Comparison of ENCODE assay signal across 8 cellular contexts in the genomic region with DNA sequence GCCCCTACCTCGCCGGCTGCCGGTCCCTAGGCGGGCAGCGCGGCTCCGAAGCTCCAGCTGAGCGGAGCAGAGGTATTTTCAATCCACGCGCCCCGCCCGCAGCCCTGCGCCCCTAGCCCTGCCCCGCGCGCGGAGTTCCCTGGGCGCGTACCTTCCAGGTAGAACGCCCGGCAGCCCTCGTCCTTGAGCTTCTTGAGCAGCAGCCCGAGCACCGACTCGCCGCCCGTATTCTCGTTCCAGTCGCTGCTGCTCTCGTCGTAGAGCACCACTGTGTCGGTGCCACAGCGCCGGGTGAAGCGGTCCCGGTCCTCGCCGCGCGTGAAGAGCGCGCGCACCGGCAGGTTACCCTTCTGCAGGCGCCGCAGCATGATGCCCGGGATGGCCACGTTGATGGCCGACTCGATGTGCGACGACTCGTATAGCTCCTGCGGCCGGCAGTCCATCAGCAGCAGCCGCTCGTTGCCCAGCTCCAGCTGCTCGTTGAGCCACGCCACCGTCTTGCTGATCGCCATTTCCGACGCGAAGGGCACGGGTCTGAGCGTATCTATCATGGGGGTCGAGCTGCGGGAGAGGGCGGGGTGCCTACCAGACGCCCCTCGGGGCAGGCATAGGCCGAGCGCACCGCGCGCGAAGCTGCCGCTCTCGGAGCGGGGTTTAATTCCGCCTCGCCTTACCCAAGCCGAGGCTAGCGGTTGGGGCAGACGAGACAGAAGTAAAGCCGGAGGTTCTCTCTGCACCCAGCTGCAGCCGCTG. TPM values are rescaled to one million over a fixed set of nuclear protein-coding genes. Genes with fewer than 3 reads are reported as not detected.
DNase-seq lines count a peak whose midpoint lies in the region; ATAC-seq and TF ChIP-seq lines count a peak whose summit lies in the region.

No MANE protein-coding gene starts in this region.

- DNase-seq in ELR (ENCODE audit: low read depth), result peak; percentile 43
- no peak for DNase-seq in HFF-Myc (ENCODE audit: extremely low read depth, low read depth)
- no peak for DNase-seq in PC-3
- DNase-seq in heart right ventricle, result peak; percentile 21 to 46
- no peak for DNase-seq in retinal pigment epithelial cell (ENCODE audit: low read depth)
- DNase-seq in superior temporal gyrus (ENCODE audit: extremely low spot score), result no peak

- H3K4me1 ChIP-seq in PC-3 (ENCODE audit: insufficient read depth, low read length) (peaks cover 49% of the 10 kb centered on the region), heart right ventricle (peaks cover 7 to 63% (median 48%) of the 10 kb centered on the region in 9 donors)

- intact Hi-C loops in PC-3 (cut with micrococcal nuclease), result loop anchor here (1.0 to 2.0 kb wide), 5 partner anchors 65 to 173 kb away; a partner anchor contains a TSS
- intact Hi-C loops in heart right ventricle (cut with DNase I), result loop anchor here (2.0 to 10.0 kb wide), 16 partner anchors 36 to 301 kb away; a partner anchor contains a TSS

- peak overlapping the region; percentile 84 for H3K27ac ChIP-seq in PC-3 (ENCODE audit: low read length)
- peak overlapping the region; percentile 92 to 100 (median 99) for H3K27ac ChIP-seq in heart right ventricle

- peaks cover 53% of the 10 kb centered on the region for H4K20me1 ChIP-seq in PC-3 (ENCODE audit: low read length)

- H3K27ac Mint-ChIP-seq in activated naive CD4-positive, alpha-beta T cell treated with anti-CD3 and anti-CD28 coated beads, Interleukin-2, amount 50 U/mL, for 24 hours, result peak overlapping the region; percentile 85

- peak overlapping the region; percentile 96 for H3K4me3 Mint-ChIP-seq in activated naive CD4-positive, alpha-beta T cell treated with anti-CD3 and anti-CD28 coated beads, Interleukin-2, amount 50 U/mL, for 24 hours

- no peaks in the 10 kb centered on the region for H3K27me3 Mint-ChIP-seq in activated naive CD4-positive, alpha-beta T cell treated with anti-CD3 and anti-CD28 coated beads, Interleukin-2, amount 50 U/mL, for 24 hours

- H3K9me2 ChIP-seq in PC-3 (replicated peaks; ENCODE audit: low read length), result no peaks in the 10 kb centered on the region

- no peak for TF ChIP-seq CTCF in HFF-Myc (IDR thresholded peaks at IDR 0.05; ENCODE audit: low read depth, low read length, missing control alignments)
- TF ChIP-seq CTCF in PC-3 (conservative IDR thresholded peaks at IDR 0.05; ENCODE audit: low read depth, low read length), result no peak
- TF ChIP-seq CTCF in heart right ventricle (IDR thresholded peaks at IDR 0.05), result no peak
- no peak for TF ChIP-seq CTCF in retinal pigment epithelial cell (conservative IDR thresholded peaks at IDR 0.05; ENCODE audit: low read depth, low read length)

- H3K27me3 ChIP-seq in PC-3 (ENCODE audit: low read length) (no peaks in the 10 kb centered on the region), heart right ventricle (no peaks in the 10 kb centered on the region)

- H3F3A ChIP-seq in PC-3 (ENCODE audit: low read length, unreplicated experiment), result peaks cover 9% of the 10 kb centered on the region

- peaks cover 71% of the 10 kb centered on the region for H3K79me2 ChIP-seq in PC-3 (ENCODE audit: low read length)

- H3K9ac ChIP-seq in PC-3 (ENCODE audit: low read length), result peak overlapping the region; percentile 90

- peak; percentile 0 for ATAC-seq in PC-3
- ATAC-seq in heart right ventricle, result peak; percentile 0 to 16 (median 3)
- no peak for ATAC-seq in HG03457 (IDR thresholded peaks at IDR 0.05; ENCODE audit: unreplicated experiment)

- no peaks in the 10 kb centered on the region for H3K9me3 ChIP-seq in PC-3 (ENCODE audit: low read length)
- no peaks in the 10 kb centered on the region for H3K9me3 ChIP-seq in heart right ventricle

- no peak overlapping the region for H2AFZ ChIP-seq in PC-3 (ENCODE audit: low read length)

- H3K4me3 ChIP-seq in HFF-Myc (replicated peaks; ENCODE audit: low read depth, low read length) (peak overlapping the region; percentile 82), PC-3 (ENCODE audit: low read length) (peak overlapping the region; percentile 98), heart right ventricle (peak overlapping the region; percentile 66 to 94 (median 82)), retinal pigment epithelial cell (ENCODE audit: low read length) (peak overlapping the region; percentile 93)

- CTCF ChIA-PET in PC-3 (lab: Charles Lee), result interaction anchor here (0.6 to 0.7 kb wide), 2 partner anchors 195 to 307 kb away, joined by 3 to 4 read pairs; no protein-coding TSS in a partner anchor

- H3K4me2 ChIP-seq in PC-3 (ENCODE audit: low read length), result peak overlapping the region; percentile 91

- H3K9me3 Mint-ChIP-seq in activated naive CD4-positive, alpha-beta T cell treated with anti-CD3 and anti-CD28 coated beads, Interleukin-2, amount 50 U/mL, for 24 hours, result no peaks in the 10 kb centered on the region

- WGBS in heart right ventricle, 2 donors, result 0% methylated on average over 87 of the region's 87 CpGs

- H3K36me3 ChIP-seq in PC-3 (ENCODE audit: low read depth, low read length), result peaks cover 41% of the 10 kb centered on the region
- peaks cover 0 to 38% (median 3%) of the 10 kb centered on the region in 9 donors for H3K36me3 ChIP-seq in heart right ventricle

- H3K36me3 Mint-ChIP-seq in activated naive CD4-positive, alpha-beta T cell treated with anti-CD3 and anti-CD28 coated beads, Interleukin-2, amount 50 U/mL, for 24 hours, result peaks cover 2% of the 10 kb centered on the region

- POLR2A ChIA-PET in PC-3 (lab: Charles Lee; ENCODE audit: unreplicated experiment), result interaction anchor here (0.5 to 1.3 kb wide), 6 partner anchors 23 to 188 kb away, joined by 3 to 6 read pairs (median 6); no protein-coding TSS in a partner anchor

- H3K4me1 Mint-ChIP-seq in activated naive CD4-positive, alpha-beta T cell treated with anti-CD3 and anti-CD28 coated beads, Interleukin-2, amount 50 U/mL, for 24 hours, result peaks cover 65% of the 10 kb centered on the region

- TSS peak; percentile 66 for BruUV-seq in PC-3 (replicated peaks; lab: Mats Ljungman, UMichigan)

RNA-seq across cellular contexts. Expression of a gene that starts 0.6 kb away (rescaled TPM):
- total RNA-seq in PC-3 (2014; rRNA removed) (184 and 244 TPM in 2 replicates), heart right ventricle (10 to 100 TPM; 19.7 to 43.4 (median 26.0) TPM)
- polyA plus RNA-seq in heart right ventricle, result 10 to 100 TPM in 1 of 2 donors, 1 to 10 TPM in 1; 9.4 to 23.4 TPM

Comparison
In these comparisons a context has a peak if more than half of its experiments do, and no peak if none do; other contexts are left out.
1. DNase-seq: peak in ELR (single experiment) and heart right ventricle (2 of 2); none in HFF-Myc (single experiment), PC-3 (single experiment), retinal pigment epithelial cell (single experiment) and superior temporal gyrus (single experiment).
2. Peak in every context shown above with its lines, with median percentiles within 50 percentile points of each other: H3K4me3 ChIP-seq.